Comparison of ENCODE assay signal across 9 cellular contexts in genomic region chr4:111961806-111962205, GRCh38.
"Had no signal": no experiment of that assay in that cellular context is flagged by ENCODE, and none has a peak within 500 bp of the region (broad histone marks: within the 10 kb centered on the region; RNA-seq: fewer than 3 reads in every experiment).

No MANE protein-coding gene starts in this region.

- DNase-seq: activated B cell treated with CpG ODN at 0.5 μM for 24 hours; activated CD4-positive, alpha-beta T cell treated with anti-CD3 and anti-CD28 coated beads, Interleukin-2, amount 10 ng/mL, durations not matched to agents 24 days and 14 days; activated naive CD4-positive, alpha-beta T cell treated with anti-CD3 and anti-CD28 coated beads for 36 hours; effector memory CD8-positive, alpha-beta T cell; natural killer cell; posterior cingulate gyrus; small intestine; stomach had no signal

- ATAC-seq: effector memory CD8-positive, alpha-beta T cell; natural killer cell had no signal

- H3K4me3 ChIP-seq: stomach had no signal

- H3K4me1 Mint-ChIP-seq: activated CD4-positive, alpha-beta T cell treated with anti-CD3 and anti-CD28 coated beads, Interleukin-2, amount 10 ng/mL, durations not matched to agents 24 days and 14 days; natural killer cell had no signal

- H3K4me3 Mint-ChIP-seq: activated B cell treated with CpG ODN at 0.5 μM for 24 hours; activated CD4-positive, alpha-beta T cell treated with anti-CD3 and anti-CD28 coated beads, Interleukin-2, amount 10 ng/mL, durations not matched to agents 24 days and 14 days; activated naive CD4-positive, alpha-beta T cell treated with anti-CD3 and anti-CD28 coated beads for 36 hours; dendritic cell treated with granulocyte-macrophage colony-stimulating factor and Interleukin-4, amounts not matched to agents 40 ng/mL and 50 ng/mL, for 4 days; effector memory CD8-positive, alpha-beta T cell; natural killer cell had no signal

- H3K27me3 Mint-ChIP-seq: activated B cell treated with CpG ODN at 0.5 μM for 24 hours; activated CD4-positive, alpha-beta T cell treated with anti-CD3 and anti-CD28 coated beads, Interleukin-2, amount 10 ng/mL, durations not matched to agents 24 days and 14 days; dendritic cell treated with granulocyte-macrophage colony-stimulating factor and Interleukin-4, amounts not matched to agents 40 ng/mL and 50 ng/mL, for 4 days; effector memory CD8-positive, alpha-beta T cell had no signal

- H3K36me3 Mint-ChIP-seq: natural killer cell had no signal

- H3K27ac Mint-ChIP-seq: activated B cell treated with CpG ODN at 0.5 μM for 24 hours; activated CD4-positive, alpha-beta T cell treated with anti-CD3 and anti-CD28 coated beads, Interleukin-2, amount 10 ng/mL, durations not matched to agents 24 days and 14 days; activated naive CD4-positive, alpha-beta T cell treated with anti-CD3 and anti-CD28 coated beads for 36 hours; dendritic cell treated with granulocyte-macrophage colony-stimulating factor and Interleukin-4, amounts not matched to agents 40 ng/mL and 50 ng/mL, for 4 days; effector memory CD8-positive, alpha-beta T cell; natural killer cell had no signal

- H3K9me3 Mint-ChIP-seq: activated B cell treated with CpG ODN at 0.5 μM for 24 hours; activated CD4-positive, alpha-beta T cell treated with anti-CD3 and anti-CD28 coated beads, Interleukin-2, amount 10 ng/mL, durations not matched to agents 24 days and 14 days; activated naive CD4-positive, alpha-beta T cell treated with anti-CD3 and anti-CD28 coated beads for 36 hours; dendritic cell treated with granulocyte-macrophage colony-stimulating factor and Interleukin-4, amounts not matched to agents 40 ng/mL and 50 ng/mL, for 4 days; natural killer cell had no signal
